In genomic region chr10:51422311-51423120, GRCh38 we compare ENCODE assay signal across 9 cellular contexts.
DNase-seq lines count a peak whose midpoint lies in the region; ATAC-seq, FAIRE-seq and TF ChIP-seq lines count a peak whose summit lies in the region.
"Had no signal": no experiment of that assay in that cellular context is flagged by ENCODE, and none has a peak within 500 bp of the region (broad histone marks: within the 10 kb centered on the region; RNA-seq: fewer than 3 reads in every experiment).

No MANE protein-coding gene starts in this region.

- CTCF ChIA-PET in HepG2 (lab: Yijun Ruan, JAX; ENCODE audit: low intra/inter-chr PET ratio, low total read pairs): interaction anchor here (1.4 kb wide), 1 partner anchor 359 kb away, joined by 7 read pairs; no protein-coding TSS in a partner anchor

- H3K27ac ChIP-seq in colonic mucosa: peak overlapping the region; percentile 38
- no peak overlapping the region for H3K27ac ChIP-seq in HepG2 (ENCODE audit: extremely low read length, insufficient read depth, low read length)
- H3K27ac ChIP-seq in suprapubic skin: no peak overlapping the region
- H3K27ac ChIP-seq: SJSA1 had no signal

- FAIRE-seq in HepG2 (lab: Jason Lieb, UNC): no peak

- H3K36me3 ChIP-seq in colonic mucosa (no peaks in the 10 kb centered on the region), HepG2 (replicated peaks in 1 of 2; ENCODE audit: control insufficient read depth in 1 of 2, insufficient read depth in 2 of 2, low read length in 2 of 2) (no peaks in the 10 kb centered on the region), suprapubic skin (no peaks in the 10 kb centered on the region)
- H3K36me3 ChIP-seq: SJSA1 had no signal

- 9% methylated on average over 6 of the region's 6 CpGs for WGBS in HepG2 (ENCODE audit: low lambda C conversion rate)
- WGBS in suprapubic skin: 53% methylated on average over 6 of the region's 6 CpGs

- no peak overlapping the region for H3K4me2 ChIP-seq in HepG2 (ENCODE audit: low read depth, low read length)

- no peak for DNase-seq in CD14-positive monocyte (ENCODE audit: low spot score)
- DNase-seq in RKO (ENCODE audit: low spot score): peak; percentile 40
- DNase-seq in colonic mucosa: peak; percentile 69
- peak; percentile 15 for DNase-seq in HepG2 (ENCODE audit: low spot score)
- DNase-seq in suprapubic skin (ENCODE audit: low spot score in 2 of 2): no peak

- no peak overlapping the region for H3K4me3 Mint-ChIP-seq in CD14-positive monocyte

- TF ChIP-seq RAD21 in HepG2 (CRISPR knock-in tag; IDR thresholded peaks at IDR 0.05): no peak

- H3K4me1 ChIP-seq in colonic mucosa (peaks cover 6% of the 10 kb centered on the region), HepG2 (ENCODE audit: insufficient read depth, low read length) (no peaks in the 10 kb centered on the region), suprapubic skin (no peaks in the 10 kb centered on the region)
- H3K4me1 ChIP-seq: SJSA1 had no signal

- no peak for TF ChIP-seq EP300 in HepG2 (IDR thresholded peaks at IDR 0.05; ENCODE audit: low read depth in 2 of 2, low read length in 2 of 2)
- no peak for TF ChIP-seq EP300 in HepG2 (CRISPR knock-in tag; IDR thresholded peaks at IDR 0.05; ENCODE audit: borderline replicate concordance)
- no peak for TF ChIP-seq EP300 in suprapubic skin (IDR thresholded peaks at IDR 0.05)

- no peaks in the 10 kb centered on the region for H3K36me3 Mint-ChIP-seq in CD14-positive monocyte

- H3K27me3 Mint-ChIP-seq in CD14-positive monocyte (ENCODE audit: low read depth in 3 of 3): no peaks in the 10 kb centered on the region

- no peaks in the 10 kb centered on the region for H3K79me2 ChIP-seq in HepG2 (ENCODE audit: insufficient read depth, low read length)

- H3K27me3 ChIP-seq in colonic mucosa (no peaks in the 10 kb centered on the region), HepG2 (ENCODE audit: control insufficient read depth in 1 of 2, insufficient read depth in 2 of 2, low read length in 2 of 2) (no peaks in the 10 kb centered on the region), suprapubic skin (no peaks in the 10 kb centered on the region)
- H3K27me3 ChIP-seq: SJSA1 had no signal

- H3K9me3 Mint-ChIP-seq in CD14-positive monocyte: no peaks in the 10 kb centered on the region

- H3K27ac Mint-ChIP-seq in CD14-positive monocyte: no peak overlapping the region

- H4K20me1 ChIP-seq in HepG2 (ENCODE audit: insufficient read depth, low read length): no peaks in the 10 kb centered on the region

- no peak overlapping the region for H2AFZ ChIP-seq in HepG2 (ENCODE audit: low read length)

- in situ Hi-C loops in HepG2 (cut with HindIII; ENCODE audit: extremely low pct_ligation_motif_present, low pct_unique_long_range_greater_than_20kb): loop anchor here (10.0 kb wide), 1 partner anchor 358 kb away; no protein-coding TSS in a partner anchor

- BruUV-seq in HepG2 (replicated peaks; lab: Mats Ljungman, UMichigan): no TSS peak

- TF ChIP-seq POLR2A in HepG2 (IDR thresholded peaks at IDR 0.05; ENCODE audit: insufficient read depth in 1 of 2, low read depth in 2 of 2, low read length in 2 of 2): no peak
- TF ChIP-seq POLR2A in suprapubic skin (IDR thresholded peaks at IDR 0.05): no peak

- H3K9me3 ChIP-seq in colonic mucosa (no peaks in the 10 kb centered on the region), HepG2 (ENCODE audit: low read length) (no peaks in the 10 kb centered on the region), suprapubic skin (no peaks in the 10 kb centered on the region)
- H3K9me3 ChIP-seq: SJSA1 had no signal

- POLR2A ChIA-PET in HepG2 (lab: Yijun Ruan, JAX): no interaction called here

- H3K4me1 Mint-ChIP-seq in CD14-positive monocyte: no peaks in the 10 kb centered on the region

- TF ChIP-seq CTCF in CD14-positive monocyte (IDR thresholded peaks at IDR 0.05) (peak; percentile 13), colonic mucosa (IDR thresholded peaks at IDR 0.05) (peak; percentile 65), HepG2 (CRISPR knock-in tag; IDR thresholded peaks at IDR 0.05) (peak; percentile 64), suprapubic skin (IDR thresholded peaks at IDR 0.05) (peak; percentile 27 to 51)

- H3K4me3 ChIP-seq in colonic mucosa (no peak overlapping the region), HepG2 (replicated peaks in 1 of 3; ENCODE audit: insufficient read depth in 1 of 3, low read depth in 2 of 3, low read length in 3 of 3) (no peak overlapping the region), suprapubic skin (no peak overlapping the region)
- H3K4me3 ChIP-seq: SJSA1 had no signal

- intact Hi-C loops in CD14-positive monocyte (cut with micrococcal nuclease): no loop called here
- intact Hi-C loops in colonic mucosa (cut with DNase I): loop anchor here (5.0 kb wide), 2 partner anchors 350 to 410 kb away; partner anchors contain the start of gene PRKG1
- intact Hi-C loops in HepG2 (cut with micrococcal nuclease; ENCODE audit: unreplicated experiment): loop anchor here (1.0 kb wide), 1 partner anchor 359 kb away; no protein-coding TSS in a partner anchor

- H3K9ac ChIP-seq in colonic mucosa (ENCODE audit: low read depth in 2 of 2, low read length in 2 of 2): peak overlapping the region in 1 of 2 donors; percentile 21
- no peak overlapping the region for H3K9ac ChIP-seq in HepG2 (ENCODE audit: insufficient read depth, low read depth, low read length)

- peak; percentile 75 for ATAC-seq in GM18511 (IDR thresholded peaks at IDR 0.05; ENCODE audit: unreplicated experiment)
- peak; percentile 81 for ATAC-seq in HG03103 (IDR thresholded peaks at IDR 0.05; ENCODE audit: low read depth, unreplicated experiment)
- peak; percentile 80 for ATAC-seq in HepG2
- ATAC-seq in HG02588 (IDR thresholded peaks at IDR 0.05; ENCODE audit: unreplicated experiment): no peak

TF ChIP-seq in HepG2, 621 proteins besides CTCF, POLR2A, EP300 and RAD21 (continues in another document):
- TF ChIP-seq SMAD3 (CRISPR knock-in tag; IDR thresholded peaks at IDR 0.05) (no peak), STAG1 (CRISPR knock-in tag; IDR thresholded peaks at IDR 0.05) (peak; percentile 37), ATF7 (IDR thresholded peaks at IDR 0.05) (no peak), ATF7 (CRISPR knock-in tag; IDR thresholded peaks at IDR 0.05) (no peak), ZNF10 (CRISPR knock-in tag; IDR thresholded peaks at IDR 0.05; ENCODE audit: borderline replicate concordance, low read depth) (no peak), IRF1 (CRISPR knock-in tag; IDR thresholded peaks at IDR 0.05; ENCODE audit: low read depth) (no peak), ARNT2 (CRISPR knock-in tag; IDR thresholded peaks at IDR 0.05; ENCODE audit: low read depth) (no peak), ZNF264 (CRISPR knock-in tag; IDR thresholded peaks at IDR 0.05) (no peak), SMC3 (IDR thresholded peaks at IDR 0.05; ENCODE audit: low read length) (peak; percentile 55)
- TF ChIP-seq, protein P1, sequence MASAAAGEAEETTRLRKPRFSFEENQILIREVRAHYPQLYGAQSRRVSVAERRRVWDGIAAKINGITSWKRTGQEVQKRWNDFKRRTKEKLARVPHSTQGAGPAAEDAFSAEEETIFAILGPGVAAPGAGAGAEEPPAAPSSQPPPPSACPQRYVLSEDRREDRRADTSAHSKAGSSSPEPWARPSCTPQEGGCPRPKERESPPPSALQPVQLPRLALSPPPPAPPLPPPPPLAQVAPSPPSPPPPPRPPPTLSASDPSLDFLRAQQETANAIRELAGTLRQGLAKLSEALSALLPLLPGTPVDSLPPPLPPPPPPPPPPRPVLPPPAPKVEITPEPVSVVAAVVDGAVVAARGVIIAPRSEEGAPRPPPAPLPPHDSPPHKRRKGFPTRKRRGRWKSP (CRISPR knock-in tag; IDR thresholded peaks at IDR 0.05): no peak
- TF ChIP-seq, protein P2, sequence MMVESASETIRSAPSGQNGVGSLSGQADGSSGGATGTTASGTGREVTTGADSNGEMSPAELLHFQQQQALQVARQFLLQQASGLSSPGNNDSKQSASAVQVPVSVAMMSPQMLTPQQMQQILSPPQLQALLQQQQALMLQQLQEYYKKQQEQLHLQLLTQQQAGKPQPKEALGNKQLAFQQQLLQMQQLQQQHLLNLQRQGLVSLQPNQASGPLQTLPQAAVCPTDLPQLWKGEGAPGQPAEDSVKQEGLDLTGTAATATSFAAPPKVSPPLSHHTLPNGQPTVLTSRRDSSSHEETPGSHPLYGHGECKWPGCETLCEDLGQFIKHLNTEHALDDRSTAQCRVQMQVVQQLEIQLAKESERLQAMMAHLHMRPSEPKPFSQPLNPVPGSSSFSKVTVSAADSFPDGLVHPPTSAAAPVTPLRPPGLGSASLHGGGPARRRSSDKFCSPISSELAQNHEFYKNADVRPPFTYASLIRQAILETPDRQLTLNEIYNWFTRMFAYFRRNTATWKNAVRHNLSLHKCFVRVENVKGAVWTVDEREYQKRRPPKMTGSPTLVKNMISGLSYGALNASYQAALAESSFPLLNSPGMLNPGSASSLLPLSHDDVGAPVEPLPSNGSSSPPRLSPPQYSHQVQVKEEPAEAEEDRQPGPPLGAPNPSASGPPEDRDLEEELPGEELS (CRISPR knock-in tag; IDR thresholded peaks at IDR 0.05): no peak
- TF ChIP-seq, protein P3, sequence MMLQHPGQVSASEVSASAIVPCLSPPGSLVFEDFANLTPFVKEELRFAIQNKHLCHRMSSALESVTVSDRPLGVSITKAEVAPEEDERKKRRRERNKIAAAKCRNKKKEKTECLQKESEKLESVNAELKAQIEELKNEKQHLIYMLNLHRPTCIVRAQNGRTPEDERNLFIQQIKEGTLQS (CRISPR knock-in tag; IDR thresholded peaks at IDR 0.05): no peak

Comparison
In these comparisons a context has a peak if more than half of its experiments do, and no peak if none do; other contexts are left out.
1. DNase-seq: peak in RKO (single experiment), colonic mucosa (single experiment) and HepG2 (single experiment); none in CD14-positive monocyte (single experiment) and suprapubic skin (0 of 2).
2. CTCF ChIP-seq: peak in every context shown above with its lines; median percentile 65 in colonic mucosa; 64 in HepG2; 39 in suprapubic skin; 13 in CD14-positive monocyte.
3. intact Hi-C loops: an anchor here in colonic mucosa (5.0 kb wide) and HepG2 (1.0 kb wide); none called in CD14-positive monocyte.